32 cellular contexts compared by ENCODE assay signal in the genomic region with DNA sequence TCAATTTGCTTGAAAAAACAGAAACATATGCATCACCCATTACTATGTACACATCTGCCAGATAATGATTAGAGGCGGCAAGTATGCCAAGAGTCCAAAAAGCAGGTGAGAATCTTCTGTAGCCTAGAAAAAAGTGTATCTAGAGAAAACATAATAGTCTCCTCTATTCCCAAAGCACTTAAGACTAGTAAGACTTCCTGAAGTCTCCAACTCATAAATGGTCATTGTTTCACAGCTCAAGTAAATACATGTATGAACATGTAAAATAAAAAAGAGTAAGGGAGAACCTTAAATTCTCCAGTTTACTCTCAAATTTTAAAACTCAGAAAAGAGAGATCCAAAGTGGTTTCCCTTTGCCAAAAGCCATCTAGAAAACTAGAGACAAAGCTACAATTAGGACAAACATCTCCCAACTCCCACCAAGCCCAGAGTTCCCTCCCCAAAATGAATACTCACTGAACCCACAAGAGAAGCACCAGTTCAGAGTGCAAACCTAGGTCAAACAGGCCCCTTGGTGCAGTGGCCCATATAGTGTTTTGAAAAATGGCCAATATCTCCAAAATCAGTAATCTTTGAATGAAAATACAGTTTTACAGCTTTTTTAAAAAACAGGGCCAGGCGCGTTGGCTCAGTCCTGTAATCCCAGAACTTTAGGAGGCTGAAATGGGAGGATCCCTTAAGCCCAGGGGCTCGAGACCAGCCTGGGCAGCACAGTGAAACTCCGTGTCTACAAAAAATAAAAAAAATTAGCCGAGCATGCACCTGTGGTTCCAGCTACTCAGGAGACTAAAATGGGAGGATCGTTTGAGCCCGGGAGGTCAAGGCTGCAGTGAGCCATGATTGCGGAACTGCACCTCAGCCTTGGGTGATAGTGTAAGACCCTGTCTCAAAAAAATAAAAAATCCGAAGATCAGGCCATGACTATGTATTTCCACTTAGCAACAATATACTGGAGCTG. TPM values are rescaled to one million over a fixed set of nuclear protein-coding genes. Genes with fewer than 3 reads are reported as not detected.
DNase-seq lines count a peak whose midpoint lies in the region; ATAC-seq, FAIRE-seq and TF ChIP-seq lines count a peak whose summit lies in the region.
"Had no signal": no experiment of that assay in that cellular context is flagged by ENCODE, and none has a peak within 500 bp of the region (broad histone marks: within the 10 kb centered on the region; RNA-seq: fewer than 3 reads in every experiment).

No MANE protein-coding gene starts in this region.

- no peak for DNase-seq in activated T-cell treated with anti-CD3 and anti-CD28 coated beads, Interleukin-2, amount 50 U/mL, for 72 hours
- DNase-seq in activated T-cell treated with anti-CD3 and anti-CD28 coated beads, Interleukin-2, amount 50 U/mL, for 48 hours, result no peak
- DNase-seq in K562 (ENCODE audit: extremely low read depth in 1 of 4, low spot score in 3 of 4) (no peak), left lobe of liver (ENCODE audit: low spot score) (no peak), thoracic aorta (ENCODE audit: low spot score) (no peak), DMS 273 treated with DMSO at 0.1 percent for 48 hours (lab: John Stamatoyannopoulos, UW) (no peak), COLO829 (ENCODE audit: low spot score) (no peak), immature natural killer cell (no peak)
- DNase-seq: activated CD4-positive, alpha-beta T cell treated with anti-CD3 and anti-CD28 coated beads for 36 hours; activated CD8-positive, alpha-beta memory T cell treated with anti-CD3 and anti-CD28 coated beads, Interleukin-2, amount 50 U/mL, for 48 hours; activated CD8-positive, alpha-beta T cell treated with anti-CD3 and anti-CD28 coated beads for 36 hours; activated naive CD4-positive, alpha-beta T cell treated with anti-CD3 and anti-CD28 coated beads, Interleukin-2, amount 50 U/mL, for 16 hours; effector memory CD4-positive, alpha-beta T cell; EL; glutamatergic neuron; left ventricle myocardium superior; midbrain; naive thymus-derived CD4-positive, alpha-beta T cell; NCI-H1930; NCI-H524; NK-92 treated with Interleukin-12 subunit alpha and Interleukin-12 subunit beta, amount 100 ng/mL, for 24 hours; occipital lobe; PC-3; stimulated activated naive CD4-positive, alpha-beta T cell treated with Interleukin-2 at 50 U/mL for 16 hours had no signal

- intact Hi-C loops in K562 (cut with micrococcal nuclease), result no loop called here

- no peak for TF ChIP-seq EP300 in K562 (IDR thresholded peaks at IDR 0.05; ENCODE audit: low read length)

- no peaks in the 10 kb centered on the region for H3K36me3 ChIP-seq in K562 (ENCODE audit: control insufficient read depth, insufficient read depth, low read length)
- H3K36me3 ChIP-seq in thoracic aorta, result no peaks in the 10 kb centered on the region

- peaks cover 6% of the 10 kb centered on the region for H3K4me1 Mint-ChIP-seq in activated T-cell treated with anti-CD3 and anti-CD28 coated beads, Interleukin-2, amount 50 U/mL, for 72 hours (ENCODE audit: low read depth)
- H3K4me1 Mint-ChIP-seq in immature natural killer cell, result peaks cover 0 to 23% of the 10 kb centered on the region in 2 donors

- H3K27me3 Mint-ChIP-seq in activated T-cell treated with anti-CD3 and anti-CD28 coated beads, Interleukin-2, amount 50 U/mL, for 72 hours (ENCODE audit: low read depth), result no peaks in the 10 kb centered on the region
- H3K27me3 Mint-ChIP-seq in immature natural killer cell (ENCODE audit: low read depth in 3 of 3), result no peaks in the 10 kb centered on the region
- H3K27me3 Mint-ChIP-seq: activated CD4-positive, alpha-beta T cell treated with anti-CD3 and anti-CD28 coated beads for 36 hours; activated CD8-positive, alpha-beta T cell treated with anti-CD3 and anti-CD28 coated beads for 36 hours; naive thymus-derived CD4-positive, alpha-beta T cell had no signal

- no peak overlapping the region for H2AFZ ChIP-seq in K562 (ENCODE audit: low read depth, low read length)

- no peaks in the 10 kb centered on the region for H3K27me3 ChIP-seq in K562 (ENCODE audit: control insufficient read depth in 2 of 2, insufficient read depth in 2 of 2, low read length in 2 of 2)
- H3K27me3 ChIP-seq in thoracic aorta (replicated peaks; ENCODE audit: insufficient read depth), result no peaks in the 10 kb centered on the region

- H3K4me3 ChIP-seq in K562, result no peak overlapping the region
- H3K4me3 ChIP-seq in thoracic aorta, result no peak overlapping the region

- no peak for TF ChIP-seq POLR2A in K562 (conservative IDR thresholded peaks at IDR 0.05)

- no peak for FAIRE-seq in K562 (lab: Jason Lieb, UNC)
- FAIRE-seq: A204.1, colon, GM18507, H54 had no signal

- peaks cover 6% of the 10 kb centered on the region; the same call in 1 of the 2 replicates for H4K20me1 ChIP-seq in K562 (replicated peaks; ENCODE audit: control insufficient read depth, insufficient read depth, low read length)

- peaks cover 65% of the 10 kb centered on the region for H3K79me2 ChIP-seq in K562 (ENCODE audit: control insufficient read depth, insufficient read depth, low read length)

- H3K9me3 Mint-ChIP-seq in activated T-cell treated with anti-CD3 and anti-CD28 coated beads, Interleukin-2, amount 50 U/mL, for 72 hours, result no peaks in the 10 kb centered on the region
- H3K9me3 Mint-ChIP-seq in immature natural killer cell, result no peaks in the 10 kb centered on the region
- H3K9me3 Mint-ChIP-seq: activated CD8-positive, alpha-beta T cell treated with anti-CD3 and anti-CD28 coated beads for 36 hours; activated T-helper 2 cell treated with anti-CD3 and anti-CD28 coated beads, Interferon-gamma antibody, Interleukin-2, Interleukin-4, amounts not matched to agents 10 μg/mL and 5 μg/mL and 100 μg/mL, durations not matched to agents 14 hours and 24 hours and 36 hours; CD14-positive monocyte; naive thymus-derived CD4-positive, alpha-beta T cell; T-helper 2 cell treated with Interferon-gamma antibody and Interleukin-4, amounts not matched to agents 5 μg/mL and 100 μg/mL, for 36 hours had no signal

- no peak for ATAC-seq in activated T-cell treated with anti-CD3 and anti-CD28 coated beads, Interleukin-2, amount 50 U/mL, for 72 hours (replicated peaks in 1 of 2)
- ATAC-seq in K562 (peak; percentile 52), left lobe of liver (peak; percentile 29), thoracic aorta (ENCODE audit: insufficient number of reproducible peaks, low FRiP score, low read depth) (no peak)
- ATAC-seq: activated CD4-positive, alpha-beta T cell treated with anti-CD3 and anti-CD28 coated beads for 36 hours; activated CD8-positive, alpha-beta T cell treated with anti-CD3 and anti-CD28 coated beads for 36 hours; left ventricle myocardium superior; naive thymus-derived CD4-positive, alpha-beta T cell; PC-3; Right ventricle myocardium inferior had no signal

- WGBS in K562 (ENCODE audit: insufficient coverage, low coverage, missing lambda C conversion rate), result 68% methylated on average over 10 of the region's 10 CpGs

- TF ChIP-seq RAD21 in K562 (CRISPR knock-in tag; conservative IDR thresholded peaks at IDR 0.05 in 1 of 2, IDR thresholded peaks at IDR 0.05 in 1 of 2), result no peak

- H3K9ac ChIP-seq in K562 (ENCODE audit: insufficient read depth in 1 of 2, low read depth in 2 of 2, low read length in 2 of 2), result no peak overlapping the region; a peak in 1 of 4 replicates

- H3K9me3 ChIP-seq in K562 (replicated peaks; ENCODE audit: control insufficient read depth, insufficient read depth, low read depth, low read length), result no peaks in the 10 kb centered on the region
- H3K9me3 ChIP-seq in thoracic aorta, result no peaks in the 10 kb centered on the region

- in situ Hi-C loops in K562 (cut with MboI), result no loop called here

- peak overlapping the region; percentile 38 for H3K27ac Mint-ChIP-seq in activated T-cell treated with anti-CD3 and anti-CD28 coated beads, Interleukin-2, amount 50 U/mL, for 72 hours
- no peak overlapping the region for H3K27ac Mint-ChIP-seq in immature natural killer cell
- H3K27ac Mint-ChIP-seq: activated CD4-positive, alpha-beta T cell treated with anti-CD3 and anti-CD28 coated beads for 36 hours; activated CD8-positive, alpha-beta T cell treated with anti-CD3 and anti-CD28 coated beads for 36 hours; activated T-helper 2 cell treated with anti-CD3 and anti-CD28 coated beads, Interferon-gamma antibody, Interleukin-2, Interleukin-4, amounts not matched to agents 10 μg/mL and 5 μg/mL and 100 μg/mL, durations not matched to agents 14 hours and 24 hours and 36 hours; CD14-positive monocyte; naive thymus-derived CD4-positive, alpha-beta T cell had no signal

- no TSS peak for BruUV-seq in K562 (replicated peaks; lab: Mats Ljungman, UMichigan)

- H3K36me3 Mint-ChIP-seq in activated T-cell treated with anti-CD3 and anti-CD28 coated beads, Interleukin-2, amount 50 U/mL, for 72 hours (ENCODE audit: insufficient read depth in 2 of 2), result no peaks in the 10 kb centered on the region
- no peaks in the 10 kb centered on the region for H3K36me3 Mint-ChIP-seq in immature natural killer cell

- H3K4me1 ChIP-seq in K562 (replicated peaks in 1 of 2; ENCODE audit: control insufficient read depth in 2 of 2, insufficient read depth in 2 of 2, low read length in 2 of 2), result peaks cover 4% of the 10 kb centered on the region in 2 experiments; a peak in 3 of 5 replicates
- H3K4me1 ChIP-seq in thoracic aorta (ENCODE audit: control insufficient read depth in 1 of 2, low read depth in 2 of 2), result peaks cover 25 to 66% of the 10 kb centered on the region in 2 donors

- no peak overlapping the region for H3K4me3 Mint-ChIP-seq in activated T-cell treated with anti-CD3 and anti-CD28 coated beads, Interleukin-2, amount 50 U/mL, for 72 hours
- H3K4me3 Mint-ChIP-seq in immature natural killer cell, result no peak overlapping the region
- H3K4me3 Mint-ChIP-seq: activated CD4-positive, alpha-beta T cell treated with anti-CD3 and anti-CD28 coated beads for 36 hours; activated CD8-positive, alpha-beta T cell treated with anti-CD3 and anti-CD28 coated beads for 36 hours; CD14-positive monocyte; naive thymus-derived CD4-positive, alpha-beta T cell; T-helper 2 cell treated with Interferon-gamma antibody and Interleukin-4, amounts not matched to agents 5 μg/mL and 100 μg/mL, for 36 hours had no signal

- no peaks in the 10 kb centered on the region for H3K9me1 ChIP-seq in K562 (ENCODE audit: control insufficient read depth, insufficient read depth, low read length)

- H3K4me2 ChIP-seq in K562 (ENCODE audit: insufficient read depth, low read length), result no peak overlapping the region

- TF ChIP-seq CTCF in K562 (IDR thresholded peaks at IDR 0.05 in 2 of 3, conservative IDR thresholded peaks at IDR 0.05 in 1 of 3; ENCODE audit: insufficient read depth in 2 of 3, low read depth in 1 of 3, low read length in 3 of 3), result no peak
- TF ChIP-seq CTCF in thoracic aorta (IDR thresholded peaks at IDR 0.05), result no peak

- POLR2A ChIA-PET in K562 (lab: Yijun Ruan, JAX), result interaction anchor here (0.6 to 1.8 kb wide), 5 partner anchors 8 to 242 kb away, joined by 3 to 10 read pairs (median 3); no protein-coding TSS in a partner anchor

- H3K27ac ChIP-seq in K562 (ENCODE audit: extremely low read depth, low read depth, low read length) (no peak overlapping the region), thoracic aorta (peak overlapping the region; percentile 4)

- CTCF ChIA-PET in K562 (lab: Yijun Ruan, JAX; ENCODE audit: low intra/inter-chr PET ratio), result no interaction called here

RNA-seq across cellular contexts. Expression of a gene that starts 11.0 kb away (rescaled TPM):
- 100 to 1,000 TPM; 135 to 149 TPM for total RNA-seq in activated T-cell treated with anti-CD3 and anti-CD28 coated beads, Interleukin-2, amount 50 U/mL, for 72 hours
- total RNA-seq in K562 (2011; cell fraction: chromatin; rRNA removed; ENCODE audit: low replicate concordance), result 226 and 367 TPM in 2 replicates
- total RNA-seq in K562 (2011; cell fraction: nucleolus; rRNA removed), result 101 and 119 TPM in 2 replicates
- 181 and 221 TPM in 2 replicates for total RNA-seq in K562 (2011; cell fraction: nucleoplasm; rRNA removed)
- total RNA-seq in K562 (2014; rRNA removed) (34.6 and 40.4 TPM in 2 replicates), K562 (2014; rRNA removed; fragmentation: Illumina TruSeq; extraction: Trizol) (36.8 and 43.5 TPM in 2 replicates), K562 (2015; rRNA removed; fragmentation: Illumina TruSeq; extraction: Trizol) (36.4 and 42.6 TPM in 2 replicates), K562 (2021) (127 and 141 TPM in 2 replicates), left lobe of liver (66.1 TPM), thoracic aorta (100 to 1,000 TPM; 252 to 264 TPM)
- polyA plus RNA-seq in K562 (2011; rRNA removed) (37.5 and 84.6 TPM in 2 replicates), K562 (2014; fragmentation: Illumina TruSeq; extraction: Trizol) (101 and 107 TPM in 2 replicates), K562 (2014; fragmentation: Nextera tagmentation; extraction: Ambion mirVana) (10 to 100 TPM; 13.3 to 28.4 TPM), K562 (2014; rRNA removed) (47.5 and 60.3 TPM in 2 replicates), immature natural killer cell (10 to 100 TPM in 2 of 3 donors, 1 to 10 TPM in 1; 4.4 to 64.2 (median 17.4) TPM)
- 30.2 and 30.6 TPM in 2 replicates for polyA plus RNA-seq in K562 (2011; cell fraction: cytosol; rRNA removed)
- 121 and 136 TPM in 2 replicates for polyA plus RNA-seq in K562 (2011; cell fraction: nucleus; rRNA removed)
- polyA plus RNA-seq in K562 (2012), result 98.2 and 126 TPM in 2 replicates
- polyA minus RNA-seq in K562 (2011; rRNA and poly(A)+ RNA removed), result 58.4 and 87.1 TPM in 2 replicates
- 71.3 and 73.1 TPM in 2 replicates for polyA minus RNA-seq in K562 (2011; cell fraction: cytosol; rRNA and poly(A)+ RNA removed)
- 34.2 and 56.4 TPM in 2 replicates for polyA minus RNA-seq in K562 (2011; cell fraction: nucleus; rRNA and poly(A)+ RNA removed)

Comparison
In these comparisons a context has a peak if more than half of its experiments do, and no peak if none do; other contexts are left out.
1. ATAC-seq: peak in K562 (single experiment) and left lobe of liver (single experiment); none in activated T-cell treated with anti-CD3 and anti-CD28 coated beads, Interleukin-2, amount 50 U/mL, for 72 hours (0 of 2) and thoracic aorta (single experiment).